Comparison of ENCODE assay signal across 1 cellular context in the genomic region with DNA sequence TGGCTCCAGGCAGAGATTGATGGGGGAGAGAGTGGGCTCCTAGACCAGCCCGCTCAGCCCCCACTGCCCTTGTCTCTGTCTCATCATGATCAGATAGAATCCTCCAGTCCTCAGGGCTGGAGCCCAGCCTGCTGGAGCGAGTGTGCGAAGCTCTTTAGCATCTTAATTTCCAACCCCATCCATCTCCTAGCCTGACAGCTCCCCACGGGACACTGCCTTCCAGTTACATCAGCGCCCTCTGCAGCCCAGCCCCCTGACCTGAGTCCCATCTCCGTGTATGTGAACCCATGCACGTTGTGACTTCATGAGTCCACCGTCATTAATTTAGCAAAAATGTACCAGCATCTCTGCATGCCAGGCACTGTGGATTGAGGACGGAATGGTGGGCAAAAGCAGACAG.
TF ChIP-seq lines count a peak whose summit lies in the region.

No MANE protein-coding gene starts in this region.

TF ChIP-seq in endothelial cell of umbilical vein, 7 proteins besides CTCF, POLR2A, EP300 and RAD21:
- no peak for TF ChIP-seq EZH2 (IDR thresholded peaks at IDR 0.05; ENCODE audit: borderline replicate concordance, low read depth, low read length, severe bottlenecking)
- no peak for TF ChIP-seq JUN (IDR thresholded peaks at IDR 0.05; ENCODE audit: borderline replicate concordance, insufficient read depth, insufficient read length, low read depth)
- TF ChIP-seq FOS (IDR thresholded peaks at IDR 0.05; ENCODE audit: borderline replicate concordance, insufficient read depth, low read length), result no peak
- TF ChIP-seq GATA2 (IDR thresholded peaks at IDR 0.05; ENCODE audit: insufficient read depth, insufficient read length, low read depth, low read length), result no peak
- no peak for TF ChIP-seq POLR2AphosphoS5 (IDR thresholded peaks at IDR 0.05; ENCODE audit: insufficient read depth, low read depth, low read length)
- TF ChIP-seq MYC (IDR thresholded peaks at IDR 0.05; ENCODE audit: low read depth, low read length), result no peak
- TF ChIP-seq, protein P1, sequence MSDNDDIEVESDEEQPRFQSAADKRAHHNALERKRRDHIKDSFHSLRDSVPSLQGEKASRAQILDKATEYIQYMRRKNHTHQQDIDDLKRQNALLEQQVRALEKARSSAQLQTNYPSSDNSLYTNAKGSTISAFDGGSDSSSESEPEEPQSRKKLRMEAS (IDR thresholded peaks at IDR 0.05; ENCODE audit: insufficient read depth, insufficient read length), result no peak
